Comparison of ENCODE assay signal across 17 cellular contexts in genomic region chr10:1677307-1677939, GRCh38. TPM values are rescaled to one million over a fixed set of nuclear protein-coding genes. Genes with fewer than 3 reads are reported as not detected.
DNase-seq lines count a peak whose midpoint lies in the region; FAIRE-seq lines count a peak whose summit lies in the region.
"Had no signal": no experiment of that assay in that cellular context is flagged by ENCODE, and none has a peak within 500 bp of the region (broad histone marks: within the 10 kb centered on the region; RNA-seq: fewer than 3 reads in every experiment).

No MANE protein-coding gene starts in this region.

- in situ Hi-C loops in G401 (cut with HindIII; ENCODE audit: low sequenced_read_pairs): no loop called here

- intact Hi-C loops in head of caudate nucleus (cut with DNase I): no loop called here

- FAIRE-seq in urothelium cell line (lab: Jason Lieb, UNC): no peak
- FAIRE-seq: G401.6, GM12892 had no signal

- peak; percentile 66 for DNase-seq in COLO668 (lab: John Stamatoyannopoulos, UW; ENCODE audit: unreplicated experiment)
- DNase-seq in G401 (ENCODE audit: low spot score): peak; percentile 47
- peak; percentile 69 to 90 for DNase-seq in NCI-H526 (lab: John Stamatoyannopoulos, UW)
- DNase-seq in cerebellum (ENCODE audit: low spot score): peak; percentile 26
- no peak for DNase-seq in head of caudate nucleus
- DNase-seq in middle frontal gyrus (ENCODE audit: extremely low spot score, low spot score): no peak
- no peak for DNase-seq in urothelium cell line (ENCODE audit: low spot score)
- DNase-seq: CD4-positive, CD25-positive, alpha-beta regulatory T cell; DMS79; NCI-H1105 treated with DMSO at 0.1 percent for 48 hours; NCI-H187 treated with DMSO at 0.1 percent for 48 hours; NCI-H524; OCI-M1; T-helper 17 cell had no signal

RNA-seq across cellular contexts. Expression of gene ADARB2, which starts 59.9 kb away (rescaled TPM):
- total RNA-seq in G401 (2014; rRNA removed; shearing (Covaris generic)): not detected in 2 replicates
- 8.2 TPM for total RNA-seq in cerebellum
- total RNA-seq: RPMI7951 had no signal

Comparison
In these comparisons a context has a peak if more than half of its experiments do, and no peak if none do; other contexts are left out.
1. DNase-seq: peak in COLO668 (single experiment), G401 (single experiment), NCI-H526 (2 of 2) and cerebellum (single experiment); none in head of caudate nucleus (0 of 42), middle frontal gyrus (single experiment) and urothelium cell line (single experiment).